In the genomic region with DNA sequence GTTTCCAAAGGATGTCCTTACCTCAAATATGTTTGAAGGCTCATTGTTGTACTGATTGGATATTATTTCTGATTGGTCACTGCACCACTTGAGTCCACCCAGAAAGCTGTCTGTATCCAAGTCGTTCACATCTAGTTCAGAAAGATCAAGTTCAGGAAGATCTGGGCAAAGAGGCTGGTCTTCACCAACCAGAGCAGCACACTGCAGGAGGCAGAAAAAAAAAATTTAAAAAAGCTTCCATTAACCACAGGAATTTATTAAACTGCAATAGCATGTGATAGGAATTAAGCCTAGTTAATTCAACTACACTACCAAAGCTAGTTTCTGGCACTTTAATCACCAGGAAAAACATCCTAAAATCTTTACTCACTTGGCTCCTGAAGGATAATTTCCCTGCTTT, we compare ENCODE assay signal across 28 cellular contexts. TPM values are rescaled to one million over a fixed set of nuclear protein-coding genes. Genes with fewer than 3 reads are reported as not detected.
DNase-seq lines count a peak whose midpoint lies in the region; ATAC-seq and TF ChIP-seq lines count a peak whose summit lies in the region.
"Had no signal": no experiment of that assay in that cellular context is flagged by ENCODE, and none has a peak within 500 bp of the region (broad histone marks: within the 10 kb centered on the region; RNA-seq: fewer than 3 reads in every experiment).

No MANE protein-coding gene starts in this region.

- DNase-seq in MCF 10A (ENCODE audit: unreplicated experiment), result no peak
- DNase-seq in breast epithelium (ENCODE audit: low spot score in 2 of 2), result no peak
- peak; percentile 66 for DNase-seq in astrocyte of the hippocampus (ENCODE audit: low read depth, low spot score)
- no peak for DNase-seq in sigmoid colon
- no peak for DNase-seq in activated CD4-positive, alpha-beta memory T cell treated with anti-CD3 and anti-CD28 coated beads for 36 hours
- DNase-seq in HEK293T (ENCODE audit: extremely low spot score), result no peak
- DNase-seq: activated CD4-positive, CD25-positive, alpha-beta regulatory T cell; activated CD8-positive, alpha-beta memory T cell treated with anti-CD3 and anti-CD28 coated beads, Interleukin-2, amount 10 ng/mL, durations not matched to agents 7 days and 5 days; activated T-cell treated with anti-CD3 and anti-CD28 coated beads, Interleukin-2, amount 50 U/mL, for 72 hours; DMS79; GF-D8; head of caudate nucleus; naive thymus-derived CD8-positive, alpha-beta T cell; NCI-H1105; NCI-H187 treated with DMSO at 0.1 percent for 48 hours; NCI-H2171; NCI-H510A; nucleus accumbens; stimulated activated CD4-positive, alpha-beta T cell treated with anti-CD3 and anti-CD28 coated beads, Interleukin-1b, Interleukin-23, amount 100 ng/mL, for 48 hours; stimulated activated naive CD4-positive, alpha-beta T cell treated with Interleukin-2 at 50 U/mL for 16 hours had no signal

- H3K4me3 ChIP-seq in breast epithelium (no peak overlapping the region), gastroesophageal sphincter (no peak overlapping the region), sigmoid colon (no peak overlapping the region)
- H3K4me3 ChIP-seq: K562, lung had no signal

- no TSS peak for BruUV-seq in MCF 10A (replicated peaks; lab: Mats Ljungman, UMichigan)

- H3K4me3 Mint-ChIP-seq in MCF 10A (ENCODE audit: unreplicated experiment), result peak overlapping the region; percentile 3
- no peak overlapping the region for H3K4me3 Mint-ChIP-seq in activated CD4-positive, alpha-beta memory T cell treated with anti-CD3 and anti-CD28 coated beads for 36 hours
- H3K4me3 Mint-ChIP-seq: activated CD8-positive, alpha-beta memory T cell treated with anti-CD3 and anti-CD28 coated beads, Interleukin-2, amount 10 ng/mL, durations not matched to agents 7 days and 5 days; activated T-cell treated with anti-CD3 and anti-CD28 coated beads, Interleukin-2, amount 50 U/mL, for 72 hours; CD14-positive monocyte; naive thymus-derived CD8-positive, alpha-beta T cell had no signal

- 38% methylated on average over 1 of the region's 1 CpG; no CpG with 5 or more reads in 1 of the 2 donors for WGBS in gastroesophageal sphincter (ENCODE audit: low coverage in 1 of 2), 2 donors
- WGBS in sigmoid colon, 2 donors, result 62 to 76% methylated on average over 1 of the region's 1 CpG

- H3K36me3 ChIP-seq in breast epithelium (no peaks in the 10 kb centered on the region), gastroesophageal sphincter (no peaks in the 10 kb centered on the region), sigmoid colon (no peaks in the 10 kb centered on the region)

- no peak for TF ChIP-seq POLR2A in breast epithelium (IDR thresholded peaks at IDR 0.05)
- no peak for TF ChIP-seq POLR2A in gastroesophageal sphincter (IDR thresholded peaks at IDR 0.05)
- TF ChIP-seq POLR2A in sigmoid colon (IDR thresholded peaks at IDR 0.05), result no peak

- H3K27me3 Mint-ChIP-seq in MCF 10A (ENCODE audit: insufficient read depth, unreplicated experiment), result no peaks in the 10 kb centered on the region
- peaks cover 3% of the 10 kb centered on the region for H3K27me3 Mint-ChIP-seq in activated CD4-positive, alpha-beta memory T cell treated with anti-CD3 and anti-CD28 coated beads for 36 hours

- TF ChIP-seq CTCF in MCF 10A (IDR thresholded peaks at IDR 0.05; ENCODE audit: unreplicated experiment) (no peak), breast epithelium (IDR thresholded peaks at IDR 0.05) (no peak), gastroesophageal sphincter (IDR thresholded peaks at IDR 0.05) (no peak), sigmoid colon (IDR thresholded peaks at IDR 0.05) (no peak)

- POLR2A ChIA-PET in MCF 10A (lab: Yijun Ruan, JAX), result interaction anchor here (0.7 to 1.2 kb wide), 3 partner anchors 17 to 50 kb away, joined by 3 to 4 read pairs (median 3); no protein-coding TSS in a partner anchor
- POLR2A ChIA-PET in activated CD4-positive, alpha-beta memory T cell treated with anti-CD3 and anti-CD28 coated beads for 36 hours (lab: Charles Lee), result no interaction called here
- POLR2A ChIA-PET in HEK293T (lab: Yijun Ruan, JAX), result no interaction called here

- no peak overlapping the region for H3K27ac ChIP-seq in breast epithelium
- H3K27ac ChIP-seq in gastroesophageal sphincter, result peak overlapping the region; percentile 39 to 87 (median 82)
- peak overlapping the region in 3 of 4 donors; percentile 28 to 90 (median 89) for H3K27ac ChIP-seq in sigmoid colon
- H3K27ac ChIP-seq: 22Rv1 had no signal

- TF ChIP-seq EP300 in gastroesophageal sphincter (IDR thresholded peaks at IDR 0.05) (no peak), sigmoid colon (IDR thresholded peaks at IDR 0.05) (no peak)

- H3K4me1 ChIP-seq in breast epithelium (no peaks in the 10 kb centered on the region), gastroesophageal sphincter (peaks cover 0 to 73% (median 3%) of the 10 kb centered on the region in 3 donors), sigmoid colon (peaks cover 0 to 51% (median 20%) of the 10 kb centered on the region in 4 donors)

- CTCF ChIA-PET in MCF 10A (lab: Yijun Ruan, JAX), result interaction anchor here (1.0 to 1.1 kb wide), 2 partner anchors 49 to 51 kb away, joined by 3 read pairs; no protein-coding TSS in a partner anchor
- CTCF ChIA-PET in activated CD4-positive, alpha-beta memory T cell treated with anti-CD3 and anti-CD28 coated beads for 36 hours (lab: Charles Lee), result no interaction called here
- CTCF ChIA-PET in HEK293T (lab: Yijun Ruan, JAX), result interaction anchor here (0.6 kb wide), 1 partner anchor 47 kb away, joined by 9 read pairs; no protein-coding TSS in a partner anchor

- H3K27me3 ChIP-seq in breast epithelium (no peaks in the 10 kb centered on the region), gastroesophageal sphincter (no peaks in the 10 kb centered on the region), sigmoid colon (no peaks in the 10 kb centered on the region)

- intact Hi-C loops in MCF 10A (cut with micrococcal nuclease) (no loop called here), breast epithelium (cut with DNase I; ENCODE audit: low total_unique reads) (loop anchor here (5.0 kb wide), 1 partner anchor 648 kb away; no protein-coding TSS in a partner anchor), sigmoid colon (cut with DNase I) (no loop called here)
- intact Hi-C loops in activated CD4-positive, alpha-beta memory T cell treated with anti-CD3 and anti-CD28 coated beads for 36 hours (cut with micrococcal nuclease), result no loop called here

- H3K36me3 Mint-ChIP-seq in MCF 10A (ENCODE audit: insufficient read depth, unreplicated experiment), result no peaks in the 10 kb centered on the region
- H3K36me3 Mint-ChIP-seq in activated CD4-positive, alpha-beta memory T cell treated with anti-CD3 and anti-CD28 coated beads for 36 hours, result no peaks in the 10 kb centered on the region
- H3K36me3 Mint-ChIP-seq: activated CD8-positive, alpha-beta memory T cell treated with anti-CD3 and anti-CD28 coated beads, Interleukin-2, amount 10 ng/mL, durations not matched to agents 7 days and 5 days; CD14-positive monocyte; naive thymus-derived CD8-positive, alpha-beta T cell had no signal

- H3K9me3 ChIP-seq in breast epithelium (no peaks in the 10 kb centered on the region), gastroesophageal sphincter (no peaks in the 10 kb centered on the region), sigmoid colon (no peaks in the 10 kb centered on the region)

- H3K9me3 Mint-ChIP-seq in MCF 10A (ENCODE audit: unreplicated experiment), result no peaks in the 10 kb centered on the region
- H3K9me3 Mint-ChIP-seq in activated CD4-positive, alpha-beta memory T cell treated with anti-CD3 and anti-CD28 coated beads for 36 hours, result no peaks in the 10 kb centered on the region
- H3K9me3 Mint-ChIP-seq: activated T-cell treated with anti-CD3 and anti-CD28 coated beads, Interleukin-2, amount 50 U/mL, for 72 hours had no signal

- H3K4me1 Mint-ChIP-seq in MCF 10A (ENCODE audit: insufficient read depth, unreplicated experiment), result peaks cover 47% of the 10 kb centered on the region
- H3K4me1 Mint-ChIP-seq in activated CD4-positive, alpha-beta memory T cell treated with anti-CD3 and anti-CD28 coated beads for 36 hours (ENCODE audit: low read depth), result peaks cover 9% of the 10 kb centered on the region
- H3K4me1 Mint-ChIP-seq: activated CD8-positive, alpha-beta memory T cell treated with anti-CD3 and anti-CD28 coated beads, Interleukin-2, amount 10 ng/mL, durations not matched to agents 7 days and 5 days had no signal

- peak overlapping the region; percentile 85 for H3K27ac Mint-ChIP-seq in MCF 10A (ENCODE audit: low read depth, unreplicated experiment)
- no peak overlapping the region for H3K27ac Mint-ChIP-seq in activated CD4-positive, alpha-beta memory T cell treated with anti-CD3 and anti-CD28 coated beads for 36 hours
- H3K27ac Mint-ChIP-seq: activated CD8-positive, alpha-beta memory T cell treated with anti-CD3 and anti-CD28 coated beads, Interleukin-2, amount 10 ng/mL, durations not matched to agents 7 days and 5 days; activated T-cell treated with anti-CD3 and anti-CD28 coated beads, Interleukin-2, amount 50 U/mL, for 72 hours; CD14-positive monocyte; naive thymus-derived CD8-positive, alpha-beta T cell had no signal

- ATAC-seq in gastroesophageal sphincter (no peak), HG02759 (IDR thresholded peaks at IDR 0.05; ENCODE audit: unreplicated experiment) (no peak)
- ATAC-seq: activated CD8-positive, alpha-beta memory T cell treated with anti-CD3 and anti-CD28 coated beads, Interleukin-2, amount 10 ng/mL, durations not matched to agents 7 days and 5 days; activated T-cell treated with anti-CD3 and anti-CD28 coated beads, Interleukin-2, amount 50 U/mL, for 72 hours; HCT116; K562; naive thymus-derived CD8-positive, alpha-beta T cell had no signal

TF ChIP-seq in HEK293T, 16 proteins besides CTCF, POLR2A, EP300 and RAD21 (continues in another document):
- TF ChIP-seq SP1 (IDR thresholded peaks at IDR 0.05) (no peak), CTBP1 (IDR thresholded peaks at IDR 0.05; ENCODE audit: borderline replicate concordance) (no peak), TARDBP (IDR thresholded peaks at IDR 0.05) (no peak), FOXA1 (IDR thresholded peaks at IDR 0.05) (no peak), BHLHE40 (IDR thresholded peaks at IDR 0.05; ENCODE audit: borderline replicate concordance) (no peak), L3MBTL2 (conservative IDR thresholded peaks at IDR 0.05) (no peak), HDGF (IDR thresholded peaks at IDR 0.05; ENCODE audit: borderline replicate concordance) (no peak), FOXM1 (IDR thresholded peaks at IDR 0.05; ENCODE audit: borderline replicate concordance) (no peak), SUZ12 (IDR thresholded peaks at IDR 0.05) (no peak), NFRKB (IDR thresholded peaks at IDR 0.05) (no peak), FOXK2 (IDR thresholded peaks at IDR 0.05) (no peak), ARNT (IDR thresholded peaks at IDR 0.05) (no peak)

RNA-seq across cellular contexts. Expression of a gene that starts 5.1 kb away (rescaled TPM):
- total RNA-seq in MCF 10A (2022) (0.12 and 0.49 TPM in 2 replicates), breast epithelium (1 to 10 TPM; 4.0 to 7.9 (median 6.1) TPM), gastroesophageal sphincter (10 to 100 TPM in 2 of 4 donors, 1 to 10 TPM in 2; 5.8 to 43.7 (median 18.3) TPM), sigmoid colon (1 to 10 TPM; 2.0 to 4.7 (median 3.8) TPM)
- 1 to 10 TPM; 6.2 to 8.6 (median 7.2) TPM for polyA plus RNA-seq in sigmoid colon
- total RNA-seq in activated CD4-positive, alpha-beta memory T cell treated with anti-CD3 and anti-CD28 coated beads for 36 hours, result not detected
- total RNA-seq: activated CD8-positive, alpha-beta memory T cell treated with anti-CD3 and anti-CD28 coated beads, Interleukin-2, amount 10 ng/mL, durations not matched to agents 7 days and 5 days; activated T-cell treated with anti-CD3 and anti-CD28 coated beads, Interleukin-2, amount 50 U/mL, for 72 hours; naive thymus-derived CD8-positive, alpha-beta T cell; T-helper 1 cell treated with Interleukin-12 subunit alpha and Interleukin-12 subunit beta and Interleukin-4 antibody, amounts not matched to agents 30 ng/mL and 1 ng/mL, for 36 hours had no signal
- polyA plus RNA-seq: K562; naive thymus-derived CD8-positive, alpha-beta T cell had no signal

Comparison
In these comparisons a context has a peak if more than half of its experiments do, and no peak if none do; other contexts are left out.
1. H3K27ac ChIP-seq: peak in gastroesophageal sphincter (4 of 4) and sigmoid colon (3 of 4); none in breast epithelium (0 of 2).